In genomic region chr2:183027443-183027842, GRCh38 we compare ENCODE assay signal across 2 cellular contexts.
A peak's percentile ranks its signal among the peaks of the same experiment; 100 is the strongest.
TF ChIP-seq lines count a peak whose summit lies in the region.

No MANE protein-coding gene starts in this region.

TF ChIP-seq in HEK293, 187 proteins besides CTCF, POLR2A, EP300 and RAD21 (continued from another document):
- peak; percentile 57; the same call in 1 of the 2 replicates for TF ChIP-seq ZNF121 (tag by site-specific recombination; IDR thresholded peaks at IDR 0.05)

TF ChIP-seq in K562, 482 proteins besides CTCF, POLR2A, EP300 and RAD21 (continued from another document):
- TF ChIP-seq GTF2B (IDR thresholded peaks at IDR 0.05; ENCODE audit: extremely low read depth, insufficient read length): no peak
- TF ChIP-seq SMC3 (conservative IDR thresholded peaks at IDR 0.05; ENCODE audit: insufficient read depth, low read depth, low read length): no peak
- TF ChIP-seq HOXB6 (CRISPR knock-in tag; IDR thresholded peaks at IDR 0.05; ENCODE audit: borderline replicate concordance): no peak
- TF ChIP-seq ZNF507 (tag; conservative IDR thresholded peaks at IDR 0.05): no peak
- no peak for TF ChIP-seq CCAR2 (IDR thresholded peaks at IDR 0.05; ENCODE audit: low read depth, low read length)
- no peak for TF ChIP-seq ZBTB12 (CRISPR knock-in tag; IDR thresholded peaks at IDR 0.05)
- 0 out of 2 replicates have a peak, but pooled peaks have one; percentile 37 for TF ChIP-seq CHAMP1 (IDR thresholded peaks at IDR 0.05)
- no peak for TF ChIP-seq EGR1 (conservative IDR thresholded peaks at IDR 0.05)
- TF ChIP-seq CREB1 (IDR thresholded peaks at IDR 0.05): no peak
- no peak for TF ChIP-seq CREB1 (CRISPR knock-in tag; IDR thresholded peaks at IDR 0.05)
- no peak for TF ChIP-seq PRPF4 (IDR thresholded peaks at IDR 0.05; ENCODE audit: insufficient read depth, low read depth, low read length, poor library complexity, severe bottlenecking)
- TF ChIP-seq HCFC1 (IDR thresholded peaks at IDR 0.05; ENCODE audit: low read depth, low read length): no peak
- no peak for TF ChIP-seq ZNF143 (CRISPR knock-in tag; IDR thresholded peaks at IDR 0.05)
- no peak for TF ChIP-seq NR2C1 (IDR thresholded peaks at IDR 0.05)
- no peak for TF ChIP-seq NR2C1 (tag; IDR thresholded peaks at IDR 0.05)
- TF ChIP-seq MCM5 (IDR thresholded peaks at IDR 0.05; ENCODE audit: low read depth): no peak
- TF ChIP-seq SAP30 (IDR thresholded peaks at IDR 0.05; ENCODE audit: borderline replicate concordance, insufficient read depth, low read depth, low read length, poor library complexity, severe bottlenecking): no peak
- no peak for TF ChIP-seq ZNF263 (CRISPR knock-in tag; IDR thresholded peaks at IDR 0.05; ENCODE audit: borderline replicate concordance)
- no peak for TF ChIP-seq RAD51 (IDR thresholded peaks at IDR 0.05; ENCODE audit: borderline replicate concordance, low read depth)
- no peak for TF ChIP-seq ZFP91 (CRISPR knock-in tag; IDR thresholded peaks at IDR 0.05)
- no peak for TF ChIP-seq MXD1 (CRISPR knock-in tag; IDR thresholded peaks at IDR 0.05; ENCODE audit: borderline replicate concordance, poor library complexity, severe bottlenecking)
- TF ChIP-seq PHTF2 (CRISPR knock-in tag; IDR thresholded peaks at IDR 0.05): no peak
- TF ChIP-seq RCOR1 (IDR thresholded peaks at IDR 0.05; ENCODE audit: borderline replicate concordance in 1 of 2, low read depth in 2 of 2, low read length in 2 of 2): 0 out of 4 replicates have a peak, but pooled peaks of 1 of the 2 experiments have one; percentile 9
- no peak for TF ChIP-seq ZNF134 (CRISPR knock-in tag; conservative IDR thresholded peaks at IDR 0.05)
- no peak for TF ChIP-seq ZNF217 (CRISPR knock-in tag; IDR thresholded peaks at IDR 0.05)
- no peak for TF ChIP-seq HEY1 (CRISPR knock-in tag; IDR thresholded peaks at IDR 0.05; ENCODE audit: borderline replicate concordance)
- TF ChIP-seq FOXJ2 (tag; IDR thresholded peaks at IDR 0.05): no peak
- no peak for TF ChIP-seq ETV5 (CRISPR knock-in tag; IDR thresholded peaks at IDR 0.05; ENCODE audit: low read depth)
- TF ChIP-seq KDM1A (IDR thresholded peaks at IDR 0.05): 0 out of 4 replicates have a peak, but pooled peaks have one; percentile 13 to 24
- no peak for TF ChIP-seq RBM17 (IDR thresholded peaks at IDR 0.05; ENCODE audit: borderline replicate concordance, low read depth, low read length)
- no peak for TF ChIP-seq NRF1 (conservative IDR thresholded peaks at IDR 0.05 in 1 of 2, IDR thresholded peaks at IDR 0.05 in 1 of 2)
- no peak for TF ChIP-seq ZSCAN29 (IDR thresholded peaks at IDR 0.05)
- no peak for TF ChIP-seq ZNF830 (CRISPR knock-in tag; IDR thresholded peaks at IDR 0.05)
- peak; percentile 85 for TF ChIP-seq ZNF121 (CRISPR knock-in tag; conservative IDR thresholded peaks at IDR 0.05)
- no peak for TF ChIP-seq HNRNPLL (IDR thresholded peaks at IDR 0.05; ENCODE audit: low read depth, low read length, poor library complexity, severe bottlenecking)
- TF ChIP-seq ZNF280A (IDR thresholded peaks at IDR 0.05; ENCODE audit: low read depth, partially characterized antibody): no peak
- no peak for TF ChIP-seq ZNF12 (CRISPR knock-in tag; IDR thresholded peaks at IDR 0.05)
- TF ChIP-seq CREB3 (tag; conservative IDR thresholded peaks at IDR 0.05; ENCODE audit: low read depth): no peak
- TF ChIP-seq ZNF766 (CRISPR knock-in tag; conservative IDR thresholded peaks at IDR 0.05): no peak
- peak; percentile 44; the same call in 1 of the 2 replicates for TF ChIP-seq BCOR (IDR thresholded peaks at IDR 0.05)
- TF ChIP-seq RBM25 (IDR thresholded peaks at IDR 0.05; ENCODE audit: low read depth, low read length, severe bottlenecking): peak; percentile 79
- TF ChIP-seq USF1 (CRISPR knock-in tag; IDR thresholded peaks at IDR 0.05): no peak
